ENCODE assay signal across 1 cellular context in the genomic region with DNA sequence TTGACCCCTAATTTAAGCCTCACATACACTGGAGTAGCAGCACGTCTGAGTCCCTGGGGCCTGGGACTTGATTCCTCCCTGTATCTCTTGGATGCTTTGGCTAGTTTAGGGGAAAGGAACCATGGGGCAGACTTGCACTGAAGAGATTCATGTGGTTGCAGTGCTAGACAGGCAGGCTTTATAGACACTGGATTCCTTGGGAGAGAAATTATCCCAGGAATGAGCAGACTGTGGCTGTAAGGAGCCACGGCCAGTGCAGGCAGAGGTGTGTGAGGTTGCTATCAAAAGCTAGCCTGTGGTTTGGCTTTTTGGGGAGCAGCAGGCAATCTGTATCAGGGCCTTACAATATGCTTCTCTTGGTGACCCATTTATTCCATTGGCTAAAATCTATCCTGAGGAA.
TF ChIP-seq lines count a peak whose summit lies in the region.

No MANE protein-coding gene starts in this region.

TF ChIP-seq in HepG2, 621 proteins besides CTCF, POLR2A, EP300 and RAD21:
- TF ChIP-seq, protein P1, sequence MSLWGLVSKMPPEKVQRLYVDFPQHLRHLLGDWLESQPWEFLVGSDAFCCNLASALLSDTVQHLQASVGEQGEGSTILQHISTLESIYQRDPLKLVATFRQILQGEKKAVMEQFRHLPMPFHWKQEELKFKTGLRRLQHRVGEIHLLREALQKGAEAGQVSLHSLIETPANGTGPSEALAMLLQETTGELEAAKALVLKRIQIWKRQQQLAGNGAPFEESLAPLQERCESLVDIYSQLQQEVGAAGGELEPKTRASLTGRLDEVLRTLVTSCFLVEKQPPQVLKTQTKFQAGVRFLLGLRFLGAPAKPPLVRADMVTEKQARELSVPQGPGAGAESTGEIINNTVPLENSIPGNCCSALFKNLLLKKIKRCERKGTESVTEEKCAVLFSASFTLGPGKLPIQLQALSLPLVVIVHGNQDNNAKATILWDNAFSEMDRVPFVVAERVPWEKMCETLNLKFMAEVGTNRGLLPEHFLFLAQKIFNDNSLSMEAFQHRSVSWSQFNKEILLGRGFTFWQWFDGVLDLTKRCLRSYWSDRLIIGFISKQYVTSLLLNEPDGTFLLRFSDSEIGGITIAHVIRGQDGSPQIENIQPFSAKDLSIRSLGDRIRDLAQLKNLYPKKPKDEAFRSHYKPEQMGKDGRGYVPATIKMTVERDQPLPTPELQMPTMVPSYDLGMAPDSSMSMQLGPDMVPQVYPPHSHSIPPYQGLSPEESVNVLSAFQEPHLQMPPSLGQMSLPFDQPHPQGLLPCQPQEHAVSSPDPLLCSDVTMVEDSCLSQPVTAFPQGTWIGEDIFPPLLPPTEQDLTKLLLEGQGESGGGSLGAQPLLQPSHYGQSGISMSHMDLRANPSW (CRISPR knock-in tag; IDR thresholded peaks at IDR 0.05; ENCODE audit: borderline replicate concordance), result no peak
- TF ChIP-seq ZNF251 (CRISPR knock-in tag; IDR thresholded peaks at IDR 0.05) (no peak), NAIF1 (CRISPR knock-in tag; IDR thresholded peaks at IDR 0.05; ENCODE audit: borderline replicate concordance) (no peak), MED1 (CRISPR knock-in tag; IDR thresholded peaks at IDR 0.05) (no peak), ZNF781 (CRISPR knock-in tag; IDR thresholded peaks at IDR 0.05; ENCODE audit: borderline replicate concordance, not compliant biosample characterization) (no peak), HNRNPH1 (optimal IDR thresholded peaks at IDR 0.05; ENCODE audit: low read depth, low read length) (no peak), FOXC1 (CRISPR knock-in tag; IDR thresholded peaks at IDR 0.05; ENCODE audit: borderline replicate concordance) (no peak), YY1 (IDR thresholded peaks at IDR 0.05; ENCODE audit: insufficient read depth, insufficient replicate concordance, low read depth, low read length) (no peak), SNAI1 (CRISPR knock-in tag; IDR thresholded peaks at IDR 0.05; ENCODE audit: borderline replicate concordance) (no peak), MAZ (IDR thresholded peaks at IDR 0.05; ENCODE audit: borderline replicate concordance, low read depth, low read length) (no peak), MAZ (CRISPR knock-in tag; IDR thresholded peaks at IDR 0.05; ENCODE audit: low read depth) (no peak), ZNF850 (CRISPR knock-in tag; conservative IDR thresholded peaks at IDR 0.05) (no peak)
- TF ChIP-seq, protein P2, sequence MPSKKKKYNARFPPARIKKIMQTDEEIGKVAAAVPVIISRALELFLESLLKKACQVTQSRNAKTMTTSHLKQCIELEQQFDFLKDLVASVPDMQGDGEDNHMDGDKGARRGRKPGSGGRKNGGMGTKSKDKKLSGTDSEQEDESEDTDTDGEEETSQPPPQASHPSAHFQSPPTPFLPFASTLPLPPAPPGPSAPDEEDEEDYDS (CRISPR knock-in tag; IDR thresholded peaks at IDR 0.05), result no peak
- TF ChIP-seq, protein P3, sequence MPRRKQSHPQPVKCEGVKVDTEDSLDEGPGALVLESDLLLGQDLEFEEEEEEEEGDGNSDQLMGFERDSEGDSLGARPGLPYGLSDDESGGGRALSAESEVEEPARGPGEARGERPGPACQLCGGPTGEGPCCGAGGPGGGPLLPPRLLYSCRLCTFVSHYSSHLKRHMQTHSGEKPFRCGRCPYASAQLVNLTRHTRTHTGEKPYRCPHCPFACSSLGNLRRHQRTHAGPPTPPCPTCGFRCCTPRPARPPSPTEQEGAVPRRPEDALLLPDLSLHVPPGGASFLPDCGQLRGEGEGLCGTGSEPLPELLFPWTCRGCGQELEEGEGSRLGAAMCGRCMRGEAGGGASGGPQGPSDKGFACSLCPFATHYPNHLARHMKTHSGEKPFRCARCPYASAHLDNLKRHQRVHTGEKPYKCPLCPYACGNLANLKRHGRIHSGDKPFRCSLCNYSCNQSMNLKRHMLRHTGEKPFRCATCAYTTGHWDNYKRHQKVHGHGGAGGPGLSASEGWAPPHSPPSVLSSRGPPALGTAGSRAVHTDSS (CRISPR knock-in tag; conservative IDR thresholded peaks at IDR 0.05), result no peak
- TF ChIP-seq, protein P4, sequence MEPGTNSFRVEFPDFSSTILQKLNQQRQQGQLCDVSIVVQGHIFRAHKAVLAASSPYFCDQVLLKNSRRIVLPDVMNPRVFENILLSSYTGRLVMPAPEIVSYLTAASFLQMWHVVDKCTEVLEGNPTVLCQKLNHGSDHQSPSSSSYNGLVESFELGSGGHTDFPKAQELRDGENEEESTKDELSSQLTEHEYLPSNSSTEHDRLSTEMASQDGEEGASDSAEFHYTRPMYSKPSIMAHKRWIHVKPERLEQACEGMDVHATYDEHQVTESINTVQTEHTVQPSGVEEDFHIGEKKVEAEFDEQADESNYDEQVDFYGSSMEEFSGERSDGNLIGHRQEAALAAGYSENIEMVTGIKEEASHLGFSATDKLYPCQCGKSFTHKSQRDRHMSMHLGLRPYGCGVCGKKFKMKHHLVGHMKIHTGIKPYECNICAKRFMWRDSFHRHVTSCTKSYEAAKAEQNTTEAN (CRISPR knock-in tag; conservative IDR thresholded peaks at IDR 0.05), result no peak
